In genomic region chr13:95926231-95926630, GRCh38 we compare ENCODE assay signal across 17 cellular contexts.
"Had no signal": no experiment of that assay in that cellular context is flagged by ENCODE, and none has a peak within 500 bp of the region (broad histone marks: within the 10 kb centered on the region; RNA-seq: fewer than 3 reads in every experiment).

No MANE protein-coding gene starts in this region.

- H3K4me3 ChIP-seq: coronary artery, lung, mucosa of descending colon, upper lobe of left lung had no signal

- H3K27me3 ChIP-seq: neutrophil, upper lobe of left lung had no signal

- DNase-seq: activated CD4-positive, alpha-beta memory T cell treated with anti-CD3 and anti-CD28 coated beads, Interleukin-2, amount 10 ng/mL, durations not matched to agents 7 days and 5 days; activated effector memory CD4-positive, alpha-beta T cell treated with Interleukin-2 at 50 U/mL for 16 hours; activated T-cell treated with anti-CD3 and anti-CD28 coated beads, Interleukin-2, amount 50 U/mL, for 4 hours; central memory CD4-positive, alpha-beta T cell; head of caudate nucleus; immature natural killer cell; left colon; mucosa of descending colon; naive thymus-derived CD4-positive, alpha-beta T cell; posterior cingulate gyrus; right cardiac atrium; T-cell; T-helper 9 cell; upper lobe of left lung had no signal

- ATAC-seq: activated T-cell treated with anti-CD3 and anti-CD28 coated beads, Interleukin-2, amount 50 U/mL, for 4 hours; left colon; mucosa of descending colon; naive thymus-derived CD4-positive, alpha-beta T cell; right cardiac atrium; T-cell had no signal

- H3K27ac ChIP-seq: coronary artery, neutrophil, upper lobe of left lung had no signal

- H3K9me3 ChIP-seq: neutrophil had no signal

- H3K36me3 ChIP-seq: neutrophil had no signal
